In genomic region chr20:62804632-62805364, GRCh38 we compare ENCODE assay signal across 8 cellular contexts. TPM values are rescaled to one million over a fixed set of nuclear protein-coding genes. Genes with fewer than 3 reads are reported as not detected.
DNase-seq lines count a peak whose midpoint lies in the region; ATAC-seq, FAIRE-seq and TF ChIP-seq lines count a peak whose summit lies in the region.

TSS of gene OGFR (plus strand) at chr20:62804835. CDS start at chr20:62804860, 25 bp downstream.

- peak within 1 kb of the TSS; percentile 99 for H3K4me2 ChIP-seq in A549

- no peak for FAIRE-seq in A549 (lab: Jason Lieb, UNC)

- no peak for TF ChIP-seq RAD21 in A549 (conservative IDR thresholded peaks at IDR 0.05 in 1 of 2, IDR thresholded peaks at IDR 0.05 in 1 of 2)

- TF ChIP-seq EP300 in A549 (IDR thresholded peaks at IDR 0.05), result no peak

- 15% methylated on average over 4 of the region's 103 CpGs for WGBS in A549 (ENCODE audit: missing lambda C conversion rate)

- ATAC-seq in A549, result peak in 1 of 2 experiments; percentile 3; a peak in 1 of 6 replicates
- ATAC-seq in GM18867 (IDR thresholded peaks at IDR 0.05; ENCODE audit: unreplicated experiment), result peak; percentile 44
- peak; percentile 63 to 69 for ATAC-seq in activated CD4-positive, CD25-positive, alpha-beta regulatory T cell treated with anti-CD3 and anti-CD28 coated beads, Interleukin-2, amount 50 U/mL, for 24 hours

- CTCF ChIA-PET in A549 (lab: Yijun Ruan, JAX), result interaction anchor here (1.4 to 6.4 kb wide), 3 partner anchors 13 to 395 kb away, joined by 4 to 60 read pairs (median 5); no protein-coding TSS in a partner anchor

- peak; percentile 61 for TF ChIP-seq POLR2A in A549 (IDR thresholded peaks at IDR 0.05; ENCODE audit: low read length)

- H3K4me3 ChIP-seq in A549, result peak within 1 kb of the TSS; percentile 95

- peaks cover 17% of the 10 kb centered on the region for H3K4me1 ChIP-seq in A549

- DNase-seq in A549 (ENCODE audit: low read depth in 1 of 2, low spot score in 1 of 2) (no peak), M059J (ENCODE audit: low read depth) (peak; percentile 57), cerebellum (ENCODE audit: low spot score) (peak; percentile 78), kidney tubule cell (ENCODE audit: low spot score) (peak; percentile 62), NCI-H128 (lab: John Stamatoyannopoulos, UW; ENCODE audit: unreplicated experiment) (no peak)
- peak; percentile 57 for DNase-seq in stimulated activated CD4-positive, alpha-beta T cell treated with anti-CD3 and anti-CD28 coated beads, Interleukin-1b, Interleukin-23, amount 100 ng/mL, for 48 hours

- no peak for TF ChIP-seq CTCF in A549 (IDR thresholded peaks at IDR 0.05)

- POLR2A ChIA-PET in A549 (lab: Yijun Ruan, JAX), result no interaction called here

- H3K9me3 ChIP-seq in A549, result no peaks in the 10 kb centered on the region

- H3K27ac ChIP-seq in A549, result peak within 1 kb of the TSS; percentile 92 to 99

TF ChIP-seq in A549, 52 proteins besides CTCF, POLR2A, EP300 and RAD21:
- TF ChIP-seq SREBF2 (IDR thresholded peaks at IDR 0.05) (no peak), ESRRA (IDR thresholded peaks at IDR 0.05; ENCODE audit: borderline replicate concordance, low read length) (no peak), HEYL (CRISPR knock-in tag; IDR thresholded peaks at IDR 0.05) (no peak), RCOR1 (IDR thresholded peaks at IDR 0.05; ENCODE audit: low read depth, low read length) (no peak), POLR2AphosphoS2 (conservative IDR thresholded peaks at IDR 0.05; ENCODE audit: low read length) (no peak), USF2 (IDR thresholded peaks at IDR 0.05) (no peak), HDAC2 (IDR thresholded peaks at IDR 0.05) (no peak), KDM5A (IDR thresholded peaks at IDR 0.05) (no peak), REST (IDR thresholded peaks at IDR 0.05) (no peak), ZC3H11A (IDR thresholded peaks at IDR 0.05) (no peak), ZFP36 (IDR thresholded peaks at IDR 0.05; ENCODE audit: borderline replicate concordance, partially characterized antibody) (no peak), MYC (IDR thresholded peaks at IDR 0.05; ENCODE audit: borderline replicate concordance, low read length) (no peak), HOXB5 (CRISPR knock-in tag; IDR thresholded peaks at IDR 0.05) (no peak), JUN (IDR thresholded peaks at IDR 0.05) (peak; percentile 24 to 48; a peak in 2 of 5 replicates), PHF8 (IDR thresholded peaks at IDR 0.05; ENCODE audit: borderline replicate concordance, low read depth) (peak; percentile 66)

RNA-seq across cellular contexts. Expression of gene OGFR, which starts in this region (rescaled TPM):
- polyA plus RNA-seq in A549 (2011; rRNA removed) (15.9 and 16.1 TPM in 2 replicates), A549 (2017; fragmentation: RNase III; extraction: RNeasy Plus Mini Kit Qiagen cat#74134 plus additional on column Dnase treatment) (33.7 to 36.7 TPM (median 35.6 TPM) in 3 replicates)
- 37.8 and 39.1 TPM in 2 replicates for polyA plus RNA-seq in A549 (2012; cell fraction: cytosol; rRNA removed)
- 58.1 and 61.4 TPM in 2 replicates for polyA plus RNA-seq in A549 (2012; cell fraction: nucleus; rRNA removed)
- polyA minus RNA-seq in A549 (2011; rRNA and poly(A)+ RNA removed), result 17.2 and 17.6 TPM in 2 replicates
- 62.0 and 117 TPM in 2 replicates for total RNA-seq in M059J (2014; rRNA removed; shearing (Covaris generic))
- total RNA-seq in cerebellum, result 12.0 TPM

Comparison
In these comparisons a context has a peak if more than half of its experiments do, and no peak if none do; other contexts are left out.
1. DNase-seq: peak in M059J (single experiment), cerebellum (single experiment), kidney tubule cell (single experiment) and stimulated activated CD4-positive, alpha-beta T cell treated with anti-CD3 and anti-CD28 coated beads, Interleukin-1b, Interleukin-23, amount 100 ng/mL, for 48 hours (single experiment); none in A549 (0 of 2) and NCI-H128 (single experiment).